ENCODE assay signal across 8 cellular contexts in the genomic region with DNA sequence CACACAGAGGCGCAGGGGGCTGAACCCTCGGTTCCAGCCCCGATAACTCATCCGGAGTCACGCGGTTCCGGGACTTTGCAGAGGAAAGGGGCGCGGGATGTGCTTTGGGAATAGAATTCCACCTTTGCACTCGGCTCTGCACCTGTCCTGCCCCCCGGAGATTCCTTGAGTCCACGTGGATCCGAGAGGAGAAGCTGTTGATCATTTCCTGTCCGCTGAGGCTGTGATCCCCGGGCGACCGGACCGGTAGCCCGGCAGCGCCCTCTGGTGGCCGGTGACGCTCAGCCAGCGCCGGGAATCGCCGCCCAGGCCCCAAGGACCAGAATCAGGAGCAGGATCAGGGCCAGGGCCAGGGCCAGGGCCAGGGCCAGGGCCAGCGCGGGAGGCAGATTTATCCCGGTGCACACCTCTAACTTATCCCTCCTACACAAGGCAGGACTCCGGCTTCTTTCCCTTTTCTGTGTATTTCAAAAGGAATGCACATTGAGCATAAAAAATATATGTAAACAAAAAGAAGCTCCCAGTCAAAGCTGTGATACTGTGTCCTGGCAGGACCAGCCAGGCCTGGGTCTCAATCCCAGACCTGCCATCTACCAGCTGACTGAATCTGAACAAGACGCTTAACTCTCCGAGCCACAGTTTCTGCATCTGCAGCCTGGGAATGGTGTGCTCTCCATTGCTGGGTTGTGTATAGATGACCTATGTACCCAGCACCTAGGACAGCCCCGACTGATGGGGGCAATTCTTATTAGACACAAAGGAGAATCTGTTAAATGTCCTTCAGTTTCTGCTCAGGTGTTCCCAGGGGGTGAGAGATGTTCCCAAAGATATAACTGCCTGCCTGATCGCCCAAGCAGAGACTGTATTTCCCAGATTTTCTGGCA. TPM values are rescaled to one million over a fixed set of nuclear protein-coding genes. Genes with fewer than 3 reads are reported as not detected.
DNase-seq lines count a peak whose midpoint lies in the region; ATAC-seq, FAIRE-seq and TF ChIP-seq lines count a peak whose summit lies in the region.

No MANE protein-coding gene starts in this region.

- CTCF ChIA-PET in SK-N-SH (lab: Yijun Ruan, JAX): interaction anchor here (0.6 to 8.0 kb wide), 73 partner anchors 9 to 1016 kb away, joined by 3 to 171 read pairs (median 6); partner anchors contain the start of genes GPR55, ITM2C and SPATA3

- TF ChIP-seq RAD21 in SK-N-SH (IDR thresholded peaks at IDR 0.05; ENCODE audit: low read length): peak; percentile 92

- TF ChIP-seq POLR2A in GM12892 (IDR thresholded peaks at IDR 0.05; ENCODE audit: low read depth, low read length): no peak
- TF ChIP-seq POLR2A in suprapubic skin (IDR thresholded peaks at IDR 0.05): no peak

- WGBS in SK-N-SH (ENCODE audit: low lambda C conversion rate): 11% methylated on average over 14 of the region's 34 CpGs
- WGBS in suprapubic skin: 11% methylated on average over 31 of the region's 34 CpGs

- H3K4me1 ChIP-seq in SK-N-SH (ENCODE audit: control insufficient read depth in 1 of 2, insufficient read depth in 2 of 2, low read depth in 1 of 2, low read length in 1 of 2): peaks cover 0 to 5% of the 10 kb centered on the region in 2 experiments; a peak in 1 of 4 replicates
- H3K4me1 ChIP-seq in osteoblast (ENCODE audit: insufficient read depth, low read length): peaks cover 4% of the 10 kb centered on the region
- H3K4me1 ChIP-seq in suprapubic skin: peaks cover 8% of the 10 kb centered on the region

- no peak for TF ChIP-seq EP300 in SK-N-SH (IDR thresholded peaks at IDR 0.05; ENCODE audit: borderline replicate concordance in 1 of 2, low read depth in 1 of 2, low read length in 1 of 2)
- no peak for TF ChIP-seq EP300 in suprapubic skin (IDR thresholded peaks at IDR 0.05)

- POLR2A ChIA-PET in SK-N-SH (lab: Yijun Ruan, JAX): interaction anchor here (1.0 kb wide), 1 partner anchor 117 kb away, joined by 3 read pairs; no protein-coding TSS in a partner anchor

- peak; percentile 93 for ATAC-seq in Right ventricle myocardium superior (ENCODE audit: poor library complexity)

- H3K9me3 ChIP-seq in SK-N-SH: no peaks in the 10 kb centered on the region
- H3K9me3 ChIP-seq in osteoblast (ENCODE audit: low read depth, low read length): no peaks in the 10 kb centered on the region
- H3K9me3 ChIP-seq in suprapubic skin: no peaks in the 10 kb centered on the region

- H3K4me2 ChIP-seq in SK-N-SH (peak overlapping the region; percentile 81), osteoblast (ENCODE audit: insufficient read depth, low read length) (peak overlapping the region; percentile 87)

- intact Hi-C loops in Right ventricle myocardium superior (cut with DNase I): loop anchor here (2.0 kb wide), 2 partner anchors 85 to 163 kb away; no protein-coding TSS in a partner anchor

- TF ChIP-seq CTCF in 22Rv1 (IDR thresholded peaks at IDR 0.05) (peak; percentile 94), LNCAP (IDR thresholded peaks at IDR 0.05) (peak; percentile 78), SK-N-SH (IDR thresholded peaks at IDR 0.05) (peak; percentile 84), osteoblast (IDR thresholded peaks at IDR 0.05; ENCODE audit: extremely low read depth, low read depth, low read length) (peak; percentile 84), suprapubic skin (IDR thresholded peaks at IDR 0.05) (peak; percentile 91 to 92)

- H2AFZ ChIP-seq in SK-N-SH (ENCODE audit: low read depth): peak overlapping the region; percentile 66
- peak overlapping the region; percentile 91 for H2AFZ ChIP-seq in osteoblast (ENCODE audit: low read length)

- H3K9ac ChIP-seq in SK-N-SH: no peak overlapping the region

- no peaks in the 10 kb centered on the region for H3K9me2 ChIP-seq in SK-N-SH

- H3K79me2 ChIP-seq in SK-N-SH (ENCODE audit: insufficient read depth) (no peaks in the 10 kb centered on the region), osteoblast (ENCODE audit: insufficient read depth, low read length) (no peaks in the 10 kb centered on the region)

- H3K27me3 ChIP-seq in SK-N-SH (ENCODE audit: insufficient read depth) (peaks cover 6% of the 10 kb centered on the region; the same call in 1 of the 2 replicates), osteoblast (ENCODE audit: insufficient read depth, low read length) (peaks cover 9% of the 10 kb centered on the region), suprapubic skin (peaks cover 22% of the 10 kb centered on the region)

- DNase-seq in GM12892 (ENCODE audit: insufficient read length): peak; percentile 86
- peak; percentile 96 for DNase-seq in SK-N-SH
- peak; percentile 77 for DNase-seq in activated naive CD4-positive, alpha-beta T cell treated with anti-CD3 and anti-CD28 coated beads, Interleukin-2, amount 50 U/mL, for 16 hours
- peak; percentile 86 for DNase-seq in Right ventricle myocardium superior
- peak; percentile 99 for DNase-seq in osteoblast (ENCODE audit: insufficient read length, low spot score, missing footprints)
- peak; percentile 77 to 87 for DNase-seq in suprapubic skin (ENCODE audit: low spot score in 2 of 2)

- no peaks in the 10 kb centered on the region for H3F3A ChIP-seq in SK-N-SH (replicated peaks; ENCODE audit: insufficient read depth)

- H3K4me3 ChIP-seq in SK-N-SH (ENCODE audit: low read depth in 2 of 2, low read length in 1 of 2): peak overlapping the region; percentile 50 to 63
- peak overlapping the region; percentile 64 for H3K4me3 ChIP-seq in osteoblast (ENCODE audit: insufficient read depth, low read length)
- peak overlapping the region; percentile 40 for H3K4me3 ChIP-seq in suprapubic skin

- no peaks in the 10 kb centered on the region for H3K36me3 ChIP-seq in SK-N-SH (replicated peaks in 1 of 2; ENCODE audit: control insufficient read depth in 1 of 2, insufficient read depth in 2 of 2, low read length in 1 of 2)
- no peaks in the 10 kb centered on the region for H3K36me3 ChIP-seq in osteoblast (ENCODE audit: insufficient read depth, low read length)
- no peaks in the 10 kb centered on the region for H3K36me3 ChIP-seq in suprapubic skin

- H4K20me1 ChIP-seq in SK-N-SH (ENCODE audit: insufficient read depth) (no peaks in the 10 kb centered on the region), osteoblast (ENCODE audit: insufficient read depth, low read length) (no peaks in the 10 kb centered on the region)

- H3K27ac ChIP-seq in 22Rv1: no peak overlapping the region
- H3K27ac ChIP-seq in SK-N-SH (ENCODE audit: low read depth in 2 of 2, low read length in 1 of 2): no peak overlapping the region
- H3K27ac ChIP-seq in osteoblast (ENCODE audit: low read depth, low read length): no peak overlapping the region
- no peak overlapping the region for H3K27ac ChIP-seq in suprapubic skin

- peak; percentile 9 for FAIRE-seq in GM12892 (lab: Jason Lieb, UNC)

TF ChIP-seq in SK-N-SH, 30 proteins besides CTCF, POLR2A, EP300 and RAD21:
- peak; percentile 95 for TF ChIP-seq SMC3 (IDR thresholded peaks at IDR 0.05; ENCODE audit: low read depth, low read length)
- TF ChIP-seq GABPA (IDR thresholded peaks at IDR 0.05; ENCODE audit: low read depth): peak; percentile 32; the same call in 1 of the 2 replicates
- TF ChIP-seq, protein P1, sequence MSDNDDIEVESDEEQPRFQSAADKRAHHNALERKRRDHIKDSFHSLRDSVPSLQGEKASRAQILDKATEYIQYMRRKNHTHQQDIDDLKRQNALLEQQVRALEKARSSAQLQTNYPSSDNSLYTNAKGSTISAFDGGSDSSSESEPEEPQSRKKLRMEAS (IDR thresholded peaks at IDR 0.05; ENCODE audit: low read depth): peak; percentile 90
- 0 out of 2 replicates have a peak, but pooled peaks have one; percentile 17 for TF ChIP-seq NRF1 (IDR thresholded peaks at IDR 0.05; ENCODE audit: low read depth, low read length)
- peak; percentile 93 for TF ChIP-seq MXI1 (IDR thresholded peaks at IDR 0.05; ENCODE audit: low read depth, low read length)
- TF ChIP-seq, protein P2, sequence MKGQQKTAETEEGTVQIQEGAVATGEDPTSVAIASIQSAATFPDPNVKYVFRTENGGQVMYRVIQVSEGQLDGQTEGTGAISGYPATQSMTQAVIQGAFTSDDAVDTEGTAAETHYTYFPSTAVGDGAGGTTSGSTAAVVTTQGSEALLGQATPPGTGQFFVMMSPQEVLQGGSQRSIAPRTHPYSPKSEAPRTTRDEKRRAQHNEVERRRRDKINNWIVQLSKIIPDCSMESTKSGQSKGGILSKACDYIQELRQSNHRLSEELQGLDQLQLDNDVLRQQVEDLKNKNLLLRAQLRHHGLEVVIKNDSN (IDR thresholded peaks at IDR 0.05; ENCODE audit: borderline replicate concordance, low read depth): 0 out of 2 replicates have a peak, but pooled peaks have one; percentile 18
- no peak for TF ChIP-seq FOSL2 (IDR thresholded peaks at IDR 0.05; ENCODE audit: borderline replicate concordance, low read depth)
- no peak for TF ChIP-seq TCF12 (IDR thresholded peaks at IDR 0.05)
- no peak for TF ChIP-seq PBX3 (IDR thresholded peaks at IDR 0.05)
- TF ChIP-seq ELF1 (IDR thresholded peaks at IDR 0.05): no peak
- peak; percentile 45; the same call in 1 of the 2 replicates for TF ChIP-seq SIN3A (IDR thresholded peaks at IDR 0.05; ENCODE audit: borderline replicate concordance, low read depth, low read length)
- no peak for TF ChIP-seq GATA2 (CRISPR knock-in tag; IDR thresholded peaks at IDR 0.05)

RNA-seq across cellular contexts. Expression of gene SPATA3, which starts 8.5 kb away (rescaled TPM):
- polyA plus RNA-seq in GM12892 (2012; ENCODE audit: missing spikeins): not detected
- not detected in 2 replicates for polyA plus RNA-seq in SK-N-SH (2012; rRNA removed)
- polyA plus RNA-seq in SK-N-SH (2012; cell fraction: cytosol; rRNA removed): not detected in 2 replicates
- not detected in 2 replicates for polyA plus RNA-seq in SK-N-SH (2012; cell fraction: nucleus; rRNA removed)
- total RNA-seq in Right ventricle myocardium superior: not detected
- total RNA-seq in osteoblast: not detected in 2 replicates
- total RNA-seq in suprapubic skin: not detected

RNA-seq across cellular contexts. Expression of gene C2orf72, which starts 49.9 kb away (rescaled TPM):
- 0.36 TPM for polyA plus RNA-seq in GM12892 (2012; ENCODE audit: missing spikeins)
- polyA plus RNA-seq in SK-N-SH (2012; rRNA removed): 0.32 and 0.35 TPM in 2 replicates
- 0.35 and 0.52 TPM in 2 replicates for polyA plus RNA-seq in SK-N-SH (2012; cell fraction: cytosol; rRNA removed)
- polyA plus RNA-seq in SK-N-SH (2012; cell fraction: nucleus; rRNA removed): 0.31 and 0.59 TPM in 2 replicates
- 0.05 TPM for total RNA-seq in Right ventricle myocardium superior
- total RNA-seq in osteoblast: not detected in 2 replicates
- 1 to 10 TPM; 2.6 to 9.0 (median 5.8) TPM for total RNA-seq in suprapubic skin
